ENCODE assay signal across 1 cellular context in genomic region chr7:106565428-106565827, GRCh38.
TF ChIP-seq lines count a peak whose summit lies in the region.

No MANE protein-coding gene starts in this region.

TF ChIP-seq in K562, 482 proteins besides CTCF, POLR2A, EP300 and RAD21 (continued from another document and continues in another):
- TF ChIP-seq ZBTB40 (IDR thresholded peaks at IDR 0.05) (no peak), ZBTB40 (CRISPR knock-in tag; IDR thresholded peaks at IDR 0.05) (no peak), GTF3C2 (IDR thresholded peaks at IDR 0.05; ENCODE audit: borderline replicate concordance, extremely low read depth, insufficient read length) (no peak), JUND (IDR thresholded peaks at IDR 0.05; ENCODE audit: borderline replicate concordance, low read depth, low read length) (no peak), JUND (tag; IDR thresholded peaks at IDR 0.05; ENCODE audit: borderline replicate concordance, low read depth, low read length) (peak; percentile 45; the same call in 2 of the 3 replicates), MAFG (tag; conservative IDR thresholded peaks at IDR 0.05) (no peak), CBFB (CRISPR knock-in tag; IDR thresholded peaks at IDR 0.05) (no peak), SMARCE1 (IDR thresholded peaks at IDR 0.05) (no peak), ZNF589 (CRISPR knock-in tag; IDR thresholded peaks at IDR 0.05; ENCODE audit: low read depth) (0 out of 2 replicates have a peak, but pooled peaks have one; percentile 59), DMBX1 (CRISPR knock-in tag; IDR thresholded peaks at IDR 0.05; ENCODE audit: borderline replicate concordance) (peak; percentile 63; the same call in 1 of the 2 replicates), ELF2 (CRISPR knock-in tag; IDR thresholded peaks at IDR 0.05) (no peak), EGR1 (conservative IDR thresholded peaks at IDR 0.05) (no peak), ZNF3 (CRISPR knock-in tag; IDR thresholded peaks at IDR 0.05) (no peak), KLF10 (CRISPR knock-in tag; IDR thresholded peaks at IDR 0.05) (no peak), TCF3 (CRISPR knock-in tag; IDR thresholded peaks at IDR 0.05) (no peak), FOS (IDR thresholded peaks at IDR 0.05; ENCODE audit: extremely low read depth, insufficient read length) (no peak), NR4A1 (CRISPR knock-in tag; IDR thresholded peaks at IDR 0.05) (no peak), NR4A1 (tag; IDR thresholded peaks at IDR 0.05) (no peak), ETV5 (CRISPR knock-in tag; IDR thresholded peaks at IDR 0.05; ENCODE audit: low read depth) (no peak), USF1 (CRISPR knock-in tag; IDR thresholded peaks at IDR 0.05) (no peak), VEZF1 (CRISPR knock-in tag; IDR thresholded peaks at IDR 0.05) (no peak), MYNN (IDR thresholded peaks at IDR 0.05) (no peak), MYNN (CRISPR knock-in tag; IDR thresholded peaks at IDR 0.05) (no peak), ZBTB8A (IDR thresholded peaks at IDR 0.05; ENCODE audit: partially characterized antibody) (no peak), KLF16 (IDR thresholded peaks at IDR 0.05) (no peak), ZBTB49 (CRISPR knock-in tag; IDR thresholded peaks at IDR 0.05; ENCODE audit: borderline replicate concordance) (no peak), MTA2 (IDR thresholded peaks at IDR 0.05; ENCODE audit: low read depth) (no peak), UBTF (IDR thresholded peaks at IDR 0.05; ENCODE audit: borderline replicate concordance in 1 of 2, low read depth in 2 of 2, low read length in 2 of 2) (no peak), HMG20A (CRISPR knock-in tag; conservative IDR thresholded peaks at IDR 0.05) (no peak), ZFP1 (CRISPR knock-in tag; IDR thresholded peaks at IDR 0.05) (no peak), XRCC4 (IDR thresholded peaks at IDR 0.05; ENCODE audit: extremely low read depth, insufficient read depth, insufficient read length) (no peak), SRF (CRISPR knock-in tag; IDR thresholded peaks at IDR 0.05) (no peak), RUNX1 (IDR thresholded peaks at IDR 0.05; ENCODE audit: low read depth) (no peak), RB1 (IDR thresholded peaks at IDR 0.05; ENCODE audit: low read depth) (no peak), PTBP1 (IDR thresholded peaks at IDR 0.05; ENCODE audit: low read depth, low read length) (no peak), JUNB (CRISPR knock-in tag; conservative IDR thresholded peaks at IDR 0.05) (no peak), BACH1 (tag; IDR thresholded peaks at IDR 0.05) (peak; percentile 14; the same call in 1 of the 2 replicates), HMBOX1 (IDR thresholded peaks at IDR 0.05) (peak; percentile 92), TGIF2 (CRISPR knock-in tag; IDR thresholded peaks at IDR 0.05) (no peak), YY1 (IDR thresholded peaks at IDR 0.05; ENCODE audit: borderline replicate concordance in 1 of 3, control insufficient read depth in 1 of 3, extremely low read depth in 1 of 3, insufficient read depth in 3 of 3, insufficient read length in 1 of 3, insufficient replicate concordance in 2 of 3, low read depth in 1 of 3, low read length in 2 of 3) (no peak), DNMT1 (IDR thresholded peaks at IDR 0.05) (no peak), ZNF717 (CRISPR knock-in tag; IDR thresholded peaks at IDR 0.05) (no peak), ZNF311 (CRISPR knock-in tag; IDR thresholded peaks at IDR 0.05) (no peak), ETV6 (IDR thresholded peaks at IDR 0.05; ENCODE audit: borderline replicate concordance in 1 of 2, low read depth in 2 of 2, low read length in 1 of 2) (no peak), ETV6 (CRISPR knock-in tag; IDR thresholded peaks at IDR 0.05; ENCODE audit: borderline replicate concordance) (no peak), RAD51 (IDR thresholded peaks at IDR 0.05; ENCODE audit: borderline replicate concordance, low read depth) (no peak), OTX1 (CRISPR knock-in tag; IDR thresholded peaks at IDR 0.05) (no peak), ZNF57 (CRISPR knock-in tag; IDR thresholded peaks at IDR 0.05) (no peak), GATAD2A (IDR thresholded peaks at IDR 0.05) (no peak), PHF20 (IDR thresholded peaks at IDR 0.05; ENCODE audit: partially characterized antibody) (no peak), ZNF699 (CRISPR knock-in tag; IDR thresholded peaks at IDR 0.05; ENCODE audit: insufficient replicate concordance) (no peak)
